Comparison of ENCODE assay signal across 29 cellular contexts in the genomic region with DNA sequence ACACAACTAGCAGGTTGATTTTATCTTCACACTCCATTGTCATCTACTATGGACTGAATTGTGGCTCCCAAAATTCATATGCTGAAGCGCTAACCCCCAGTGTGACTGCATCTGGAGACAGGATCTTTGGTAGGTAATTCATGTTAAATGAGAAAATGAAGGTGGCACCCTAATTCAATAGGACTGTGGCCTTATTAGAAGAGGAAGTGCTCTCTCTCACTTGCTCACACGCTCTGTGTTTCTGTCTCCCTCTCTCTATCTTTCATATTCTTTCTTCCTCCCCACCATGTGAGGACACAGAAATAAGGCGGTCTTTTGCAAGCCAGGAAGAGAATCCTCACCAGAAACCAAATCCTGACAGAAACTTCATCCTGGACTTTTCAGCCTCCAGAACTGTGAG. TPM values are rescaled to one million over a fixed set of nuclear protein-coding genes. Genes with fewer than 3 reads are reported as not detected.
"Had no signal": no experiment of that assay in that cellular context is flagged by ENCODE, and none has a peak within 500 bp of the region (broad histone marks: within the 10 kb centered on the region; RNA-seq: fewer than 3 reads in every experiment).

No MANE protein-coding gene starts in this region.

- H3K4me3 Mint-ChIP-seq: activated CD8-positive, alpha-beta T cell treated with anti-CD3 and anti-CD28 coated beads, Interleukin-2, amount 10 ng/mL, durations not matched to agents 7 days and 5 days; activated naive CD8-positive, alpha-beta T cell treated with anti-CD3 and anti-CD28 coated beads, Interleukin-2, amount 50 U/mL, for 24 hours; activated T-cell treated with anti-CD3 and anti-CD28 coated beads, Interleukin-2, amount 50 U/mL, for 24 hours; activated T-helper 1 cell treated with anti-CD3 and anti-CD28 coated beads, Interleukin-12 subunit alpha, Interleukin-12 subunit beta, Interleukin-2, Interleukin-4 antibody, amounts not matched to agents 30 ng/mL and 10 ng/mL and 1 ng/mL, durations not matched to agents 14 hours and 24 hours and 36 hours; IgD-negative memory B cell; T-helper 1 cell treated with Interleukin-12 subunit alpha and Interleukin-12 subunit beta and Interleukin-4 antibody, amounts not matched to agents 30 μg/mL and 1 μg/mL, for 36 hours had no signal

- H3K9me3 ChIP-seq: SJCRH30, SK-N-SH had no signal

- H3K27me3 Mint-ChIP-seq: IgD-negative memory B cell had no signal

- H3K4me1 ChIP-seq: SJCRH30 had no signal

- H3K9me3 Mint-ChIP-seq: activated naive CD4-positive, alpha-beta T cell treated with anti-CD3 and anti-CD28 coated beads, Interleukin-2, amount 50 U/mL, for 72 hours; activated naive CD8-positive, alpha-beta T cell treated with anti-CD3 and anti-CD28 coated beads, Interleukin-2, amount 50 U/mL, for 24 hours; activated T-cell treated with anti-CD3 and anti-CD28 coated beads, Interleukin-2, amount 50 U/mL, for 24 hours; activated T-helper 1 cell treated with anti-CD3 and anti-CD28 coated beads, Interleukin-12 subunit alpha, Interleukin-12 subunit beta, Interleukin-2, Interleukin-4 antibody, amounts not matched to agents 30 ng/mL and 10 ng/mL and 1 ng/mL, durations not matched to agents 14 hours and 24 hours and 36 hours; IgD-negative memory B cell; T-helper 1 cell treated with Interleukin-12 subunit alpha and Interleukin-12 subunit beta and Interleukin-4 antibody, amounts not matched to agents 30 μg/mL and 1 μg/mL, for 36 hours had no signal

- ATAC-seq: activated CD8-positive, alpha-beta T cell treated with anti-CD3 and anti-CD28 coated beads, Interleukin-2, amount 10 ng/mL, durations not matched to agents 7 days and 5 days; activated naive CD4-positive, alpha-beta T cell treated with anti-CD3 and anti-CD28 coated beads, Interleukin-2, amount 50 U/mL, for 72 hours; activated naive CD8-positive, alpha-beta T cell treated with anti-CD3 and anti-CD28 coated beads, Interleukin-2, amount 50 U/mL, for 24 hours; Panc1 had no signal

- H3K27ac ChIP-seq: brain microvascular endothelial cell, cardiac muscle cell, KMS-11, RWPE1, SJCRH30 had no signal

- H3K9ac ChIP-seq: KMS-11, SK-N-SH had no signal

- H3K27ac Mint-ChIP-seq: activated CD8-positive, alpha-beta T cell treated with anti-CD3 and anti-CD28 coated beads, Interleukin-2, amount 10 ng/mL, durations not matched to agents 7 days and 5 days; activated naive CD8-positive, alpha-beta T cell treated with anti-CD3 and anti-CD28 coated beads, Interleukin-2, amount 50 U/mL, for 24 hours; activated T-cell treated with anti-CD3 and anti-CD28 coated beads, Interleukin-2, amount 50 U/mL, for 24 hours; activated T-helper 1 cell treated with anti-CD3 and anti-CD28 coated beads, Interleukin-12 subunit alpha, Interleukin-12 subunit beta, Interleukin-2, Interleukin-4 antibody, amounts not matched to agents 30 ng/mL and 10 ng/mL and 1 ng/mL, durations not matched to agents 14 hours and 24 hours and 36 hours; IgD-negative memory B cell; T-helper 1 cell treated with Interleukin-12 subunit alpha and Interleukin-12 subunit beta and Interleukin-4 antibody, amounts not matched to agents 30 μg/mL and 1 μg/mL, for 36 hours had no signal

- DNase-seq: activated CD4-positive, alpha-beta T cell treated with anti-CD3 and anti-CD28 coated beads for 48 hours; activated CD4-positive, alpha-beta T cell treated with anti-CD3 and anti-CD28 coated beads, Interleukin-2, amount 50 U/mL, for 4 hours; activated CD4-positive, CD25-positive, alpha-beta regulatory T cell treated with anti-CD3 and anti-CD28 coated beads, Interleukin-2, amount 50 U/mL, for 72 hours; activated CD8-positive, alpha-beta memory T cell treated with anti-CD3 and anti-CD28 coated beads, Interleukin-2, amount 50 U/mL, for 48 hours; activated CD8-positive, alpha-beta T cell treated with anti-CD3 and anti-CD28 coated beads, Interleukin-2, amount 10 ng/mL, durations not matched to agents 7 days and 5 days; activated effector memory CD4-positive, alpha-beta T cell treated with anti-CD3 and anti-CD28 coated beads, Interleukin-2, amount 50 U/mL, for 16 hours; activated naive CD4-positive, alpha-beta T cell treated with Interleukin-2 at 50 U/mL for 16 hours; activated naive CD8-positive, alpha-beta T cell treated with anti-CD3 and anti-CD28 coated beads, Interleukin-2, amount 50 U/mL, for 24 hours; activated T-cell treated with anti-CD3 and anti-CD28 coated beads, Interleukin-2, amount 50 U/mL, for 24 hours; brain microvascular endothelial cell; NCI-H1092 treated with DMSO at 0.1 percent for 48 hours; NCI-H1436; NCI-H1694 treated with DMSO at 0.1 percent for 48 hours; NCI-H2081; NCI-H446; NCI-H524; Right ventricle myocardium superior; SJCRH30; SK-N-SH had no signal

- H3K36me3 ChIP-seq: brain microvascular endothelial cell, cardiac muscle cell, SJCRH30 had no signal

- H3K4me3 ChIP-seq: cardiac muscle cell, SJCRH30 had no signal

- H3K4me2 ChIP-seq: KMS-11, SK-N-SH had no signal

- H3K4me1 Mint-ChIP-seq: activated naive CD8-positive, alpha-beta T cell treated with anti-CD3 and anti-CD28 coated beads, Interleukin-2, amount 50 U/mL, for 24 hours; IgD-negative memory B cell had no signal

- H3K27me3 ChIP-seq: brain microvascular endothelial cell, cardiac muscle cell, SJCRH30 had no signal

- H3K36me3 Mint-ChIP-seq: activated naive CD4-positive, alpha-beta T cell treated with anti-CD3 and anti-CD28 coated beads, Interleukin-2, amount 50 U/mL, for 72 hours; IgD-negative memory B cell had no signal

RNA-seq across cellular contexts. Expression of a gene that starts 10.8 kb away (rescaled TPM):
- total RNA-seq: activated CD8-positive, alpha-beta T cell treated with anti-CD3 and anti-CD28 coated beads, Interleukin-2, amount 10 ng/mL, durations not matched to agents 7 days and 5 days; activated naive CD4-positive, alpha-beta T cell treated with anti-CD3 and anti-CD28 coated beads, Interleukin-2, amount 50 U/mL, for 72 hours; activated T-helper 1 cell treated with anti-CD3 and anti-CD28 coated beads, Interleukin-12 subunit alpha, Interleukin-12 subunit beta, Interleukin-2, Interleukin-4 antibody, amounts not matched to agents 30 ng/mL and 10 ng/mL and 1 ng/mL, durations not matched to agents 14 hours and 24 hours and 36 hours; cardiac muscle cell; MCF 10A; OCI-LY7; Right ventricle myocardium superior; SJCRH30 had no signal
- polyA plus RNA-seq: cardiac muscle cell, IgD-negative memory B cell, SK-N-SH had no signal

RNA-seq across cellular contexts. Expression of a gene that starts 52.8 kb away (rescaled TPM):
- total RNA-seq: activated T-helper 1 cell treated with anti-CD3 and anti-CD28 coated beads, Interleukin-12 subunit alpha, Interleukin-12 subunit beta, Interleukin-2, Interleukin-4 antibody, amounts not matched to agents 30 ng/mL and 10 ng/mL and 1 ng/mL, durations not matched to agents 14 hours and 24 hours and 36 hours; OCI-LY7 had no signal
- polyA plus RNA-seq: cardiac muscle cell had no signal
